In the genomic region with DNA sequence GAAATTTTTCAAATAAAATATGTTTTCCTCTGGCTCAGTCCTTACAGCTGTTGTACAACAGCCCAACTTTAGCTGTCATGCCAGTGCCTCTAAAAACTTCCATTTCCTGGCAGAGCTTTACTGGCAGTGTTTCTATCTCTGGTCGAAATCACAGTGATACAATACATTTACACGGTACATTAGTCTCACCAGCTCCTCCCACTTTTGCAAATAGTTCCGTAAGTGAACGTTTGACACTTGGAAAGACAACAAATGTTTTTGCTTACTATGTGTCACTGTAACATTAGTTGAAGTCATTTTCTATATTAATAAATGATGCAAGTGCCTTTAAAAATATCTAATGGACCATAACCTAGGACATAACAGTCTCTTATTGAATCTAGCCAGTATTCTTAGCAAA, we compare ENCODE assay signal across 25 cellular contexts. TPM values are rescaled to one million over a fixed set of nuclear protein-coding genes. Genes with fewer than 3 reads are reported as not detected.
DNase-seq lines count a peak whose midpoint lies in the region; ATAC-seq and TF ChIP-seq lines count a peak whose summit lies in the region.
"Had no signal": no experiment of that assay in that cellular context is flagged by ENCODE, and none has a peak within 500 bp of the region (broad histone marks: within the 10 kb centered on the region; RNA-seq: fewer than 3 reads in every experiment).

No MANE protein-coding gene starts in this region.

- H3K36me3 ChIP-seq in right atrium auricular region = peaks cover 15% of the 10 kb centered on the region
- H3K36me3 ChIP-seq: ovary had no signal

- no peaks in the 10 kb centered on the region for H3K9me3 ChIP-seq in right atrium auricular region
- H3K9me3 ChIP-seq: ovary, upper lobe of left lung had no signal

- DNase-seq in NCI-H446 treated with DMSO at 0.1 percent for 48 hours (lab: John Stamatoyannopoulos, UW) = peak; percentile 23
- no peak for DNase-seq in coronary artery (ENCODE audit: low spot score)
- no peak for DNase-seq in right atrium auricular region (ENCODE audit: low spot score)
- DNase-seq in superior temporal gyrus (ENCODE audit: extremely low spot score) = peak; percentile 16
- DNase-seq in activated T-cell treated with anti-CD3 and anti-CD28 coated beads, Interleukin-2, amount 50 U/mL, for 1 hour = no peak
- no peak for DNase-seq in NOMO-1 (lab: John Stamatoyannopoulos, UW; ENCODE audit: unreplicated experiment in 2 of 2)
- DNase-seq: activated CD4-positive, alpha-beta T cell treated with anti-CD3 and anti-CD28 coated beads, Interleukin-2, amount 50 U/mL, for 1 hour; CD4-positive, alpha-beta memory T cell; foreskin fibroblast; IMR-90; NCI-H1417 treated with DMSO at 0.1 percent for 48 hours; NCI-H2107; NCI-H524; ovary; upper lobe of left lung had no signal

- no peaks in the 10 kb centered on the region for H3K27me3 ChIP-seq in right atrium auricular region
- H3K27me3 ChIP-seq: hepatocyte, ovary, upper lobe of left lung had no signal

- TF ChIP-seq CTCF in coronary artery (IDR thresholded peaks at IDR 0.05) = no peak
- TF ChIP-seq CTCF in right atrium auricular region (IDR thresholded peaks at IDR 0.05) = no peak

- ATAC-seq in HG02642 (IDR thresholded peaks at IDR 0.05; ENCODE audit: poor library complexity, unreplicated experiment) (no peak), GM21526 (IDR thresholded peaks at IDR 0.05; ENCODE audit: low FRiP score, unreplicated experiment) (no peak)
- ATAC-seq: activated naive CD4-positive, alpha-beta T cell treated with anti-CD3 and anti-CD28 coated beads, Interleukin-2, amount 50 U/mL, for 72 hours; activated T-helper 17 cell treated with anti-CD3 and anti-CD28 coated beads, Interleukin-2, amount 50 U/mL, for 72 hours; HCT116; natural killer cell treated with Interleukin-12 subunit alpha and Interleukin-12 subunit beta and Interleukin-15 and Interleukin-18, amount 100 ng/mL, for 72 hours; sciatic nerve had no signal

- no peak overlapping the region for H3K4me3 ChIP-seq in coronary artery
- no peak overlapping the region for H3K4me3 ChIP-seq in right atrium auricular region
- H3K4me3 ChIP-seq: hepatocyte, ovary, upper lobe of left lung had no signal

- H3K4me1 ChIP-seq in right atrium auricular region = peaks cover 0 to 31% of the 10 kb centered on the region in 2 donors

- H3K27ac ChIP-seq in coronary artery (peak overlapping the region; percentile 38 to 64), right atrium auricular region (peak overlapping the region; percentile 2 to 73)
- H3K27ac ChIP-seq: epithelial cell of prostate, hepatocyte, ovary, upper lobe of left lung had no signal

RNA-seq across cellular contexts. Expression of a gene that starts 29.8 kb away (rescaled TPM):
- total RNA-seq in right atrium auricular region = 100 to 1,000 TPM; 115 to 258 TPM

RNA-seq across cellular contexts. Expression of a gene that starts 46.1 kb away (rescaled TPM):
- 1 to 10 TPM; 5.0 to 7.2 TPM for total RNA-seq in right atrium auricular region

RNA-seq across cellular contexts. Expression of a gene that starts 46.1 kb away (rescaled TPM):
- total RNA-seq in right atrium auricular region = 10 to 100 TPM; 28.0 to 31.8 TPM

RNA-seq across cellular contexts. Expression of a gene that starts 50.8 kb away (rescaled TPM):
- under 1 TPM; 0.30 to 0.51 TPM for total RNA-seq in right atrium auricular region
- total RNA-seq: CD4-positive, alpha-beta memory T cell; mononuclear cell had no signal

Comparison
In these comparisons a context has a peak if more than half of its experiments do, and no peak if none do; other contexts are left out.
1. DNase-seq: peak in NCI-H446 treated with DMSO at 0.1 percent for 48 hours (single experiment) and superior temporal gyrus (single experiment); none in coronary artery (single experiment), right atrium auricular region (single experiment), activated T-cell treated with anti-CD3 and anti-CD28 coated beads, Interleukin-2, amount 50 U/mL, for 1 hour (single experiment) and NOMO-1 (0 of 2).